In genomic region chr12:124478985-124479645, GRCh38 we compare ENCODE assay signal across 14 cellular contexts.
DNase-seq lines count a peak whose midpoint lies in the region; ATAC-seq, FAIRE-seq and TF ChIP-seq lines count a peak whose summit lies in the region.
"Had no signal": no experiment of that assay in that cellular context is flagged by ENCODE, and none has a peak within 500 bp of the region (broad histone marks: within the 10 kb centered on the region; RNA-seq: fewer than 3 reads in every experiment).

No MANE protein-coding gene starts in this region.

- no peak for ATAC-seq in WTC11

- H3K27ac Mint-ChIP-seq in MCF 10A (ENCODE audit: low read depth, unreplicated experiment) (peak overlapping the region; percentile 21), WTC11 (peak overlapping the region; percentile 87)
- no peak overlapping the region for H3K27ac Mint-ChIP-seq in activated naive CD4-positive, alpha-beta T cell treated with anti-CD3 and anti-CD28 coated beads for 36 hours

- no peaks in the 10 kb centered on the region for H3K27me3 Mint-ChIP-seq in MCF 10A (ENCODE audit: insufficient read depth, unreplicated experiment)
- no peaks in the 10 kb centered on the region for H3K27me3 Mint-ChIP-seq in WTC11 (ENCODE audit: low read depth)
- no peaks in the 10 kb centered on the region for H3K27me3 Mint-ChIP-seq in activated naive CD4-positive, alpha-beta T cell treated with anti-CD3 and anti-CD28 coated beads for 36 hours (ENCODE audit: low read depth)
- H3K27me3 Mint-ChIP-seq: activated naive CD8-positive, alpha-beta T cell treated with anti-CD3 and anti-CD28 coated beads, Interleukin-2, amount 10 ng/mL, durations not matched to agents 7 days and 5 days; activated T-cell treated with anti-CD3 and anti-CD28 coated beads, Interleukin-2, amount 50 U/mL, for 24 hours had no signal

- H3F3A ChIP-seq in SK-N-SH (replicated peaks; ENCODE audit: insufficient read depth) = no peaks in the 10 kb centered on the region

- H3K9me3 ChIP-seq in breast epithelium = no peaks in the 10 kb centered on the region
- no peaks in the 10 kb centered on the region for H3K9me3 ChIP-seq in kidney (ENCODE audit: control insufficient read depth in 1 of 2, low read length in 2 of 2)
- H3K9me3 ChIP-seq in stomach smooth muscle (ENCODE audit: control insufficient read depth in 2 of 2, low read length in 2 of 2) = no peaks in the 10 kb centered on the region
- H3K9me3 ChIP-seq in SK-N-SH = no peaks in the 10 kb centered on the region
- H3K9me3 ChIP-seq: psoas muscle, stomach, vagina had no signal

- H4K20me1 ChIP-seq in SK-N-SH (ENCODE audit: insufficient read depth) = peaks cover 43% of the 10 kb centered on the region

- H2AFZ ChIP-seq in SK-N-SH (ENCODE audit: low read depth) = no peak overlapping the region

- CTCF ChIA-PET in MCF 10A (lab: Yijun Ruan, JAX) (interaction anchor here (0.6 kb wide), 1 partner anchor 141 kb away, joined by 4 read pairs; no protein-coding TSS in a partner anchor), WTC11 (lab: Charles Lee) (interaction anchor here (1.0 kb wide), 1 partner anchor 277 kb away, joined by 3 read pairs; no protein-coding TSS in a partner anchor), SK-N-SH (lab: Yijun Ruan, JAX) (no interaction called here)
- CTCF ChIA-PET in activated naive CD4-positive, alpha-beta T cell treated with anti-CD3 and anti-CD28 coated beads for 36 hours (lab: Charles Lee) = no interaction called here

- H3K27ac ChIP-seq in breast epithelium (no peak overlapping the region), kidney (ENCODE audit: low read depth in 2 of 2, low read length in 2 of 2) (no peak overlapping the region), stomach smooth muscle (ENCODE audit: low read length) (peak overlapping the region; percentile 24), SK-N-SH (ENCODE audit: low read depth in 2 of 2, low read length in 1 of 2) (no peak overlapping the region)

- FAIRE-seq in kidney (lab: Jason Lieb, UNC) = no peak

- TF ChIP-seq RAD21 in SK-N-SH (IDR thresholded peaks at IDR 0.05; ENCODE audit: low read length) = no peak

- TF ChIP-seq CTCF in MCF 10A (IDR thresholded peaks at IDR 0.05; ENCODE audit: unreplicated experiment) = no peak
- TF ChIP-seq CTCF in breast epithelium (IDR thresholded peaks at IDR 0.05) = no peak
- no peak for TF ChIP-seq CTCF in WTC11 (IDR thresholded peaks at IDR 0.05)
- no peak for TF ChIP-seq CTCF in kidney (IDR thresholded peaks at IDR 0.05; ENCODE audit: borderline replicate concordance, extremely low read depth, insufficient read depth)
- no peak for TF ChIP-seq CTCF in SK-N-SH (IDR thresholded peaks at IDR 0.05)

- TF ChIP-seq POLR2A in breast epithelium (IDR thresholded peaks at IDR 0.05) = no peak

- H3K4me2 ChIP-seq in SK-N-SH = no peak overlapping the region

- no TSS peak for BruUV-seq in MCF 10A (replicated peaks; lab: Mats Ljungman, UMichigan)

- H3K9ac ChIP-seq in kidney (ENCODE audit: low read length in 2 of 2) (no peak overlapping the region), stomach smooth muscle (ENCODE audit: low read length in 2 of 2) (no peak overlapping the region), SK-N-SH (no peak overlapping the region)

- intact Hi-C loops in MCF 10A (cut with micrococcal nuclease) = no loop called here
- intact Hi-C loops in breast epithelium (cut with DNase I; ENCODE audit: low total_unique reads) = loop anchor here (1.0 kb wide), 1 partner anchor 44 kb away; no protein-coding TSS in a partner anchor
- intact Hi-C loops in kidney (cut with DNase I) = no loop called here
- intact Hi-C loops in activated naive CD4-positive, alpha-beta T cell treated with anti-CD3 and anti-CD28 coated beads for 36 hours (cut with micrococcal nuclease) = no loop called here

- H3K4me3 Mint-ChIP-seq in MCF 10A (ENCODE audit: unreplicated experiment) (no peak overlapping the region), WTC11 (no peak overlapping the region)
- H3K4me3 Mint-ChIP-seq in activated naive CD4-positive, alpha-beta T cell treated with anti-CD3 and anti-CD28 coated beads for 36 hours = no peak overlapping the region
- H3K4me3 Mint-ChIP-seq: activated naive CD8-positive, alpha-beta T cell treated with anti-CD3 and anti-CD28 coated beads, Interleukin-2, amount 10 ng/mL, durations not matched to agents 7 days and 5 days; activated T-cell treated with anti-CD3 and anti-CD28 coated beads, Interleukin-2, amount 50 U/mL, for 24 hours had no signal

- H3K4me1 Mint-ChIP-seq in MCF 10A (ENCODE audit: insufficient read depth, unreplicated experiment) = peaks cover 24% of the 10 kb centered on the region
- peaks cover 6% of the 10 kb centered on the region; the same call in 1 of the 2 replicates for H3K4me1 Mint-ChIP-seq in WTC11
- peaks cover 33% of the 10 kb centered on the region for H3K4me1 Mint-ChIP-seq in activated naive CD4-positive, alpha-beta T cell treated with anti-CD3 and anti-CD28 coated beads for 36 hours (ENCODE audit: low read depth)

- H3K36me3 ChIP-seq in breast epithelium (no peaks in the 10 kb centered on the region), kidney (ENCODE audit: control insufficient read depth in 1 of 2, insufficient read depth in 2 of 2, low read length in 2 of 2) (peaks cover 0 to 4% of the 10 kb centered on the region in 2 donors), stomach smooth muscle (ENCODE audit: control insufficient read depth in 2 of 2, insufficient read depth in 2 of 2, low read length in 2 of 2) (peaks cover 29 to 38% of the 10 kb centered on the region in 2 donors), SK-N-SH (replicated peaks in 1 of 2; ENCODE audit: control insufficient read depth in 1 of 2, insufficient read depth in 2 of 2, low read length in 1 of 2) (peaks cover 28 to 36% of the 10 kb centered on the region in 2 experiments)

- H3K4me3 ChIP-seq in breast epithelium (no peak overlapping the region), kidney (ENCODE audit: low read length in 2 of 2) (no peak overlapping the region), stomach smooth muscle (ENCODE audit: low read length in 2 of 2) (no peak overlapping the region), SK-N-SH (ENCODE audit: low read depth in 2 of 2, low read length in 1 of 2) (no peak overlapping the region)
- H3K4me3 ChIP-seq: psoas muscle, stomach, vagina had no signal

- peaks cover 48% of the 10 kb centered on the region for H3K36me3 Mint-ChIP-seq in MCF 10A (ENCODE audit: insufficient read depth, unreplicated experiment)
- peaks cover 48% of the 10 kb centered on the region for H3K36me3 Mint-ChIP-seq in WTC11
- H3K36me3 Mint-ChIP-seq in activated naive CD4-positive, alpha-beta T cell treated with anti-CD3 and anti-CD28 coated beads for 36 hours (ENCODE audit: low read depth) = peaks cover 55% of the 10 kb centered on the region

- DNase-seq in MCF 10A (ENCODE audit: unreplicated experiment) (no peak), breast epithelium (ENCODE audit: low spot score in 2 of 2) (no peak), WTC11 (ENCODE audit: low spot score) (no peak), kidney (peak; percentile 62), SK-N-SH (no peak)
- DNase-seq in activated naive CD4-positive, alpha-beta T cell treated with anti-CD3 and anti-CD28 coated beads for 36 hours = no peak
- DNase-seq in activated T-cell treated with anti-CD3 and anti-CD28 coated beads, Interleukin-2, amount 50 U/mL, for 48 hours = no peak
- DNase-seq: activated naive CD8-positive, alpha-beta T cell treated with anti-CD3 and anti-CD28 coated beads, Interleukin-2, amount 10 ng/mL, durations not matched to agents 7 days and 5 days; activated T-cell treated with anti-CD3 and anti-CD28 coated beads, Interleukin-2, amount 50 U/mL, for 24 hours; hypothalamus; stomach had no signal

- peaks cover 4 to 19% of the 10 kb centered on the region in 2 donors for H3K4me1 ChIP-seq in breast epithelium
- H3K4me1 ChIP-seq in kidney (ENCODE audit: control insufficient read depth in 1 of 2, insufficient read depth in 1 of 2, low read depth in 1 of 2, low read length in 2 of 2) = peaks cover 16 to 20% of the 10 kb centered on the region in 2 donors
- peaks cover 39% of the 10 kb centered on the region for H3K4me1 ChIP-seq in stomach smooth muscle (ENCODE audit: control insufficient read depth, insufficient read depth, low read length)
- peaks cover 0 to 23% of the 10 kb centered on the region in 2 experiments; a peak in 1 of 4 replicates for H3K4me1 ChIP-seq in SK-N-SH (ENCODE audit: control insufficient read depth in 1 of 2, insufficient read depth in 2 of 2, low read depth in 1 of 2, low read length in 1 of 2)

- no peaks in the 10 kb centered on the region for H3K9me2 ChIP-seq in SK-N-SH

- H3K27me3 ChIP-seq in breast epithelium (no peaks in the 10 kb centered on the region), stomach smooth muscle (ENCODE audit: control insufficient read depth in 1 of 2, insufficient read depth in 2 of 2, low read length in 2 of 2) (no peaks in the 10 kb centered on the region), SK-N-SH (ENCODE audit: insufficient read depth) (no peaks in the 10 kb centered on the region)
- H3K27me3 ChIP-seq: stomach, vagina had no signal

- TF ChIP-seq EP300 in SK-N-SH (IDR thresholded peaks at IDR 0.05; ENCODE audit: borderline replicate concordance in 1 of 2, low read depth in 1 of 2, low read length in 1 of 2) = no peak

- POLR2A ChIA-PET in MCF 10A (lab: Yijun Ruan, JAX) (no interaction called here), WTC11 (lab: Charles Lee) (no interaction called here), SK-N-SH (lab: Yijun Ruan, JAX) (no interaction called here)

- H3K9me3 Mint-ChIP-seq in MCF 10A (ENCODE audit: unreplicated experiment) (peaks cover 2% of the 10 kb centered on the region), WTC11 (peaks cover 4% of the 10 kb centered on the region)
- peaks cover 4% of the 10 kb centered on the region for H3K9me3 Mint-ChIP-seq in activated naive CD4-positive, alpha-beta T cell treated with anti-CD3 and anti-CD28 coated beads for 36 hours
- H3K9me3 Mint-ChIP-seq: activated naive CD8-positive, alpha-beta T cell treated with anti-CD3 and anti-CD28 coated beads, Interleukin-2, amount 10 ng/mL, durations not matched to agents 7 days and 5 days; activated T-cell treated with anti-CD3 and anti-CD28 coated beads, Interleukin-2, amount 50 U/mL, for 24 hours had no signal

- WGBS in SK-N-SH (ENCODE audit: low lambda C conversion rate) = 95% methylated on average over 39 of the region's 42 CpGs

- H3K79me2 ChIP-seq in SK-N-SH (ENCODE audit: insufficient read depth) = peaks cover 33% of the 10 kb centered on the region; the same call in 1 of the 2 replicates

TF ChIP-seq in SK-N-SH, 30 proteins besides CTCF, POLR2A, EP300 and RAD21 (continues in another document):
- TF ChIP-seq SIN3A (IDR thresholded peaks at IDR 0.05; ENCODE audit: borderline replicate concordance, low read depth, low read length) = no peak
- TF ChIP-seq CHD2 (IDR thresholded peaks at IDR 0.05; ENCODE audit: low read length, partially characterized antibody) = no peak
- no peak for TF ChIP-seq TAF1 (IDR thresholded peaks at IDR 0.05; ENCODE audit: borderline replicate concordance, low read depth, low read length)
- TF ChIP-seq GABPA (IDR thresholded peaks at IDR 0.05; ENCODE audit: low read depth) = no peak
- no peak for TF ChIP-seq FOXJ3 (CRISPR knock-in tag; IDR thresholded peaks at IDR 0.05)
- no peak for TF ChIP-seq RCOR1 (IDR thresholded peaks at IDR 0.05; ENCODE audit: low read length)

Comparison
In these comparisons a context has a peak if more than half of its experiments do, and no peak if none do; other contexts are left out.
1. CTCF ChIA-PET loops: an anchor here in MCF 10A (0.6 kb wide) and WTC11 (1.0 kb wide); none called in activated naive CD4-positive, alpha-beta T cell treated with anti-CD3 and anti-CD28 coated beads for 36 hours and SK-N-SH.